19 cellular contexts compared by ENCODE assay signal in the genomic region with DNA sequence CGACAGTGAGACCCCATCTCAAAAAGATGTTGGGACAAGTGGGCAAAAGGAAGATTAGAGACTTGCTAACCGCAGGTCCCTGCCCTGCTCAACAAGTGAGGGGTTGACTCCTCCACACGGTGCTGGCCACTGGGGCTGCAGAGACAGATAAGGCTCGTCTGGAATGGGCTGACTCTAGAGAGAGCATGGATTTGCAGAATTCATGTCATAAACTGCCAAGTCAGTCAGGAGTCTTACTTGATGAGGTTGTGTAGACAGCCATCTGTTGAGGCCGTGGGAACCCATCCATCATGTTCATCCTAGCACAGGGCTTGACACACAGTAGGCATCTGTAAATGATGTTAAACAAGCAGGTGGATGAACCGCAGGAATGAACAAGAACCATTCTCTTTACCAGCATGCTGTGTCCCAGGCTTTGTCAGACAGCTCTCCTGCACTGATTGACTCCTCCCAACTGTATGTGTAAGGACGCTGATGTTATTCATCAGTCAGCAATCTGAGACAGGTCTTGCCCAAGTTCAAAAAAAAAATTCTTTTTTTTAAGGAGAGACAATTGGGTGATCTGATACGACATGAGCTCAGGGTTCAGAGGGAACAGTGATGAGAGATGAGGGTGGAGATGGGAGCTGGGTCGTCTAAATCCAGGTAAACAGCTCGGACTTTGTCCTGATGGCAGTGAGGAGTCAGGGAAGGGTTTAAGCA. TPM values are rescaled to one million over a fixed set of nuclear protein-coding genes. Genes with fewer than 3 reads are reported as not detected.
DNase-seq lines count a peak whose midpoint lies in the region; ATAC-seq and TF ChIP-seq lines count a peak whose summit lies in the region.
"Had no signal": no experiment of that assay in that cellular context is flagged by ENCODE, and none has a peak within 500 bp of the region (broad histone marks: within the 10 kb centered on the region; RNA-seq: fewer than 3 reads in every experiment).

No MANE protein-coding gene starts in this region.

- H4K91ac ChIP-seq in IMR-90 (ENCODE audit: insufficient read depth, low read depth, low read length): no peak overlapping the region

- peak overlapping the region; percentile 15 for H2AFZ ChIP-seq in IMR-90 (replicated peaks; ENCODE audit: low read length, poor library complexity)

- 91% methylated on average over 6 of the region's 10 CpGs; no CpG with 5 or more reads in 1 of the 2 experiments for WGBS in IMR-90 (ENCODE audit: extremely low coverage in 2 of 2, insufficient read length in 1 of 2), 2 experiments

- H2BK120ac ChIP-seq in IMR-90 (ENCODE audit: low read depth, low read length): no peak overlapping the region

- no peak overlapping the region for H2AK5ac ChIP-seq in IMR-90 (ENCODE audit: low read depth, low read length)

- no peak overlapping the region for H3K4me3 ChIP-seq in CD4-positive, alpha-beta memory T cell (ENCODE audit: low read length in 2 of 2)
- H3K4me3 ChIP-seq in IMR-90 (ENCODE audit: insufficient read depth, low read depth, low read length): no peak overlapping the region
- H3K4me3 ChIP-seq: lung, tibial artery had no signal

- TF ChIP-seq RAD21 in IMR-90 (IDR thresholded peaks at IDR 0.05; ENCODE audit: low read length): no peak

- no peak for TF ChIP-seq CTCF in IMR-90 (conservative IDR thresholded peaks at IDR 0.05; ENCODE audit: low read depth, low read length)

- no TSS peak for BruUV-seq in IMR-90 (replicated peaks; lab: Mats Ljungman, UMichigan)

- H2BK15ac ChIP-seq in IMR-90 (ENCODE audit: low read depth, low read length): no peak overlapping the region

- no peaks in the 10 kb centered on the region for H3K27me3 ChIP-seq in CD4-positive, alpha-beta memory T cell (ENCODE audit: insufficient read depth, low read length)
- no peaks in the 10 kb centered on the region for H3K27me3 ChIP-seq in IMR-90 (ENCODE audit: control insufficient read depth, insufficient read depth, low read length)
- H3K27me3 ChIP-seq: tibial artery had no signal

- peak overlapping the region in 5 of 7 donors; percentile 25 to 76 (median 36) for H3K27ac Mint-ChIP-seq in CD4-positive, alpha-beta memory T cell
- peak overlapping the region; percentile 76 for H3K27ac Mint-ChIP-seq in activated T-helper 17 cell treated with anti-CD3 and anti-CD28 coated beads, Interleukin-2, amount 50 U/mL, for 72 hours

- no peak overlapping the region for H3K14ac ChIP-seq in IMR-90 (replicated peaks; ENCODE audit: low read depth, low read length)

- intact Hi-C loops in CD4-positive, alpha-beta memory T cell (cut with micrococcal nuclease): no loop called here
- intact Hi-C loops in IMR-90 (cut with micrococcal nuclease): no loop called here
- intact Hi-C loops in head of caudate nucleus (cut with DNase I): no loop called here

- in situ Hi-C loops in IMR-90 (cut with MboI; ENCODE audit: low sequenced_read_pairs): no loop called here

- no peak overlapping the region for H4K5ac ChIP-seq in IMR-90 (ENCODE audit: low read depth, low read length)

- no peak overlapping the region for H3K23ac ChIP-seq in IMR-90 (ENCODE audit: low read depth, low read length)

- no peak overlapping the region for H3K56ac ChIP-seq in IMR-90 (ENCODE audit: extremely low read depth, insufficient read depth, low read length)

- CTCF ChIA-PET in CD4-positive, alpha-beta memory T cell (lab: Charles Lee; ENCODE audit: partially characterized antibody): no interaction called here
- CTCF ChIA-PET in IMR-90 (lab: Yijun Ruan, JAX): no interaction called here

- peaks cover 68% of the 10 kb centered on the region for H3K36me3 ChIP-seq in CD4-positive, alpha-beta memory T cell (ENCODE audit: insufficient read depth, low read length)
- peaks cover 83% of the 10 kb centered on the region for H3K36me3 ChIP-seq in IMR-90 (ENCODE audit: control insufficient read depth, insufficient read depth, low read length)

- H3K36me3 Mint-ChIP-seq in CD4-positive, alpha-beta memory T cell: peaks cover 41 to 90% of the 10 kb centered on the region in 2 donors
- H3K36me3 Mint-ChIP-seq in activated T-helper 17 cell treated with anti-CD3 and anti-CD28 coated beads, Interleukin-2, amount 50 U/mL, for 72 hours (ENCODE audit: low read depth): peaks cover 98% of the 10 kb centered on the region

- H2AK9ac ChIP-seq in IMR-90 (replicated peaks; ENCODE audit: low read depth, low read length, poor library complexity): no peak overlapping the region

- H2BK5ac ChIP-seq in IMR-90 (ENCODE audit: low read depth, low read length, poor library complexity, severe bottlenecking): no peak overlapping the region

- no peaks in the 10 kb centered on the region for H3K9me3 ChIP-seq in CD4-positive, alpha-beta memory T cell (ENCODE audit: control insufficient read depth in 1 of 2, low read length in 2 of 2)
- no peaks in the 10 kb centered on the region for H3K9me3 ChIP-seq in IMR-90 (ENCODE audit: control insufficient read depth, insufficient read depth, low read length)
- H3K9me3 ChIP-seq: tibial artery had no signal

- no peak overlapping the region for H3K9ac ChIP-seq in IMR-90 (ENCODE audit: low read depth, low read length)
- H3K9ac ChIP-seq: KMS-11 had no signal

- DNase-seq in CD4-positive, alpha-beta memory T cell: no peak
- DNase-seq in IMR-90: no peak
- peak; percentile 37 for DNase-seq in hepatic stellate cell (ENCODE audit: low spot score)
- no peak for DNase-seq in NCI-H1930 (lab: John Stamatoyannopoulos, UW)
- no peak for DNase-seq in head of caudate nucleus
- DNase-seq: activated effector memory CD4-positive, alpha-beta T cell treated with anti-CD3 and anti-CD28 coated beads, Interleukin-2, amount 50 U/mL, for 16 hours; AML-193; immature natural killer cell; naive thymus-derived CD4-positive, alpha-beta T cell; NCI-H1092; NCI-H82; tibial artery; WERI-Rb-1 had no signal

- no peaks in the 10 kb centered on the region for H3K27me3 Mint-ChIP-seq in CD4-positive, alpha-beta memory T cell
- no peaks in the 10 kb centered on the region for H3K27me3 Mint-ChIP-seq in activated T-helper 17 cell treated with anti-CD3 and anti-CD28 coated beads, Interleukin-2, amount 50 U/mL, for 72 hours
- H3K27me3 Mint-ChIP-seq: dendritic cell treated with granulocyte-macrophage colony-stimulating factor and Interleukin-4, amounts not matched to agents 40 ng/mL and 50 ng/mL, for 4 days; naive thymus-derived CD4-positive, alpha-beta T cell had no signal

- no peaks in the 10 kb centered on the region for H3K4me1 ChIP-seq in CD4-positive, alpha-beta memory T cell (ENCODE audit: insufficient read depth, low read length)
- no peaks in the 10 kb centered on the region for H3K4me1 ChIP-seq in IMR-90 (ENCODE audit: control insufficient read depth, insufficient read depth, low read length)
- H3K4me1 ChIP-seq: tibial artery had no signal

- no peak overlapping the region for H4K8ac ChIP-seq in IMR-90 (ENCODE audit: low read depth in 2 of 2, low read length in 2 of 2)

- peak; percentile 25; the same call in 1 of the 2 replicates for ATAC-seq in IMR-90 (ENCODE audit: low read depth)
- ATAC-seq in activated T-helper 17 cell treated with anti-CD3 and anti-CD28 coated beads, Interleukin-2, amount 50 U/mL, for 72 hours (replicated peaks): no peak
- no peak for ATAC-seq in GM18868 (IDR thresholded peaks at IDR 0.05; ENCODE audit: unreplicated experiment)
- no peak for ATAC-seq in HG02981 (IDR thresholded peaks at IDR 0.05; ENCODE audit: unreplicated experiment)
- ATAC-seq: naive thymus-derived CD4-positive, alpha-beta T cell had no signal

- H3K4ac ChIP-seq in IMR-90 (ENCODE audit: low read depth, low read length): no peak overlapping the region

- peaks cover 0 to 17% of the 10 kb centered on the region in 2 experiments; a peak in 2 of 4 replicates for H3K79me1 ChIP-seq in IMR-90 (ENCODE audit: low read depth in 1 of 2, low read length in 2 of 2)

- no peak overlapping the region for H3K4me2 ChIP-seq in IMR-90 (ENCODE audit: low read depth, low read length)
- H3K4me2 ChIP-seq: KMS-11 had no signal

- H3K9me1 ChIP-seq in IMR-90 (ENCODE audit: insufficient read depth, low read length): peaks cover 4% of the 10 kb centered on the region; the same call in 1 of the 2 replicates

- H3K4me1 Mint-ChIP-seq in CD4-positive, alpha-beta memory T cell: peaks cover 0 to 3% (median 0%) of the 10 kb centered on the region in 4 donors
- H3K4me1 Mint-ChIP-seq in activated T-helper 17 cell treated with anti-CD3 and anti-CD28 coated beads, Interleukin-2, amount 50 U/mL, for 72 hours: peaks cover 7% of the 10 kb centered on the region
- H3K4me1 Mint-ChIP-seq: immature natural killer cell had no signal

- H3K9me3 Mint-ChIP-seq in CD4-positive, alpha-beta memory T cell: no peaks in the 10 kb centered on the region
- H3K9me3 Mint-ChIP-seq in activated T-helper 17 cell treated with anti-CD3 and anti-CD28 coated beads, Interleukin-2, amount 50 U/mL, for 72 hours: no peaks in the 10 kb centered on the region
- H3K9me3 Mint-ChIP-seq: dendritic cell treated with granulocyte-macrophage colony-stimulating factor and Interleukin-4, amounts not matched to agents 40 ng/mL and 50 ng/mL, for 4 days; immature natural killer cell; naive thymus-derived CD4-positive, alpha-beta T cell had no signal

- no peak for TF ChIP-seq POLR2A in IMR-90 (IDR thresholded peaks at IDR 0.05; ENCODE audit: low read depth, low read length)

- dilution Hi-C loops in IMR-90 (cut with HindIII; ENCODE audit: low sequenced_read_pairs, unreplicated experiment): no loop called here

- H3K4me3 Mint-ChIP-seq in CD4-positive, alpha-beta memory T cell: no peak overlapping the region
- H3K4me3 Mint-ChIP-seq in activated T-helper 17 cell treated with anti-CD3 and anti-CD28 coated beads, Interleukin-2, amount 50 U/mL, for 72 hours: no peak overlapping the region
- H3K4me3 Mint-ChIP-seq: dendritic cell treated with granulocyte-macrophage colony-stimulating factor and Interleukin-4, amounts not matched to agents 40 ng/mL and 50 ng/mL, for 4 days; immature natural killer cell; naive thymus-derived CD4-positive, alpha-beta T cell had no signal

- no peak overlapping the region for H3K27ac ChIP-seq in CD4-positive, alpha-beta memory T cell (ENCODE audit: low read depth, low read length)
- no peak overlapping the region for H3K27ac ChIP-seq in IMR-90 (ENCODE audit: insufficient read depth, low read length)
- H3K27ac ChIP-seq: KMS-11, tibial artery, WERI-Rb-1 had no signal

- POLR2A ChIA-PET in CD4-positive, alpha-beta memory T cell (lab: Charles Lee; ENCODE audit: partially characterized antibody): interaction anchor here (0.6 kb wide), 1 partner anchor 54 kb away, joined by 3 read pairs; a partner anchor contains a TSS
- POLR2A ChIA-PET in IMR-90 (lab: Charles Lee; ENCODE audit: unreplicated experiment): no interaction called here

- no peak overlapping the region for H3K18ac ChIP-seq in IMR-90 (ENCODE audit: low read depth, low read length)

- no peak overlapping the region for H2BK20ac ChIP-seq in IMR-90 (ENCODE audit: low read depth, low read length)

- peaks cover 4% of the 10 kb centered on the region for H4K20me1 ChIP-seq in IMR-90 (ENCODE audit: insufficient read depth, low read length)

RNA-seq across cellular contexts. Expression of a gene that starts 8.8 kb away (rescaled TPM):
- total RNA-seq in CD4-positive, alpha-beta memory T cell: 10 to 100 TPM; 49.2 to 53.8 TPM
- 10 to 100 TPM; 21.5 to 46.7 TPM for polyA plus RNA-seq in CD4-positive, alpha-beta memory T cell
- 45.7 and 57.8 TPM in 2 replicates for total RNA-seq in IMR-90 (2012; rRNA removed)
- polyA plus RNA-seq in IMR-90 (2012; rRNA removed): 54.3 and 61.6 TPM in 2 replicates
- 35.9 and 45.6 TPM in 2 replicates for polyA plus RNA-seq in IMR-90 (2012; cell fraction: cytosol; rRNA removed)
- 63.6 and 92.7 TPM in 2 replicates for polyA plus RNA-seq in IMR-90 (2012; cell fraction: nucleus; rRNA removed; ENCODE audit: low replicate concordance)
- 10 to 100 TPM; 46.6 to 58.6 TPM for total RNA-seq in activated T-helper 17 cell treated with anti-CD3 and anti-CD28 coated beads, Interleukin-2, amount 50 U/mL, for 72 hours

RNA-seq across cellular contexts. Expression of a gene that starts 9.1 kb away (rescaled TPM):
- total RNA-seq in CD4-positive, alpha-beta memory T cell: 10 to 100 TPM; 43.1 to 51.3 TPM
- polyA plus RNA-seq in CD4-positive, alpha-beta memory T cell: 10 to 100 TPM; 50.6 to 59.8 TPM
- 15.6 and 17.6 TPM in 2 replicates for total RNA-seq in IMR-90 (2012; rRNA removed)
- 26.9 and 28.8 TPM in 2 replicates for polyA plus RNA-seq in IMR-90 (2012; rRNA removed)
- 19.6 and 29.3 TPM in 2 replicates for polyA plus RNA-seq in IMR-90 (2012; cell fraction: cytosol; rRNA removed)
- 18.4 and 19.1 TPM in 2 replicates for polyA plus RNA-seq in IMR-90 (2012; cell fraction: nucleus; rRNA removed; ENCODE audit: low replicate concordance)
- 10 to 100 TPM; 24.6 to 27.7 TPM for total RNA-seq in activated T-helper 17 cell treated with anti-CD3 and anti-CD28 coated beads, Interleukin-2, amount 50 U/mL, for 72 hours

RNA-seq across cellular contexts. Expression of a gene that starts 24.6 kb away (rescaled TPM):
- 100 to 1,000 TPM; 151 to 152 TPM for total RNA-seq in CD4-positive, alpha-beta memory T cell
- 100 to 1,000 TPM; 164 to 191 TPM for polyA plus RNA-seq in CD4-positive, alpha-beta memory T cell
- total RNA-seq in IMR-90 (2012; rRNA removed): 1.4 and 3.1 TPM in 2 replicates
- polyA plus RNA-seq in IMR-90 (2012; rRNA removed): 45.0 and 50.5 TPM in 2 replicates
- 84.7 and 235 TPM in 2 replicates for polyA plus RNA-seq in IMR-90 (2012; cell fraction: cytosol; rRNA removed)
- polyA plus RNA-seq in IMR-90 (2012; cell fraction: nucleus; rRNA removed; ENCODE audit: low replicate concordance): 360 and 687 TPM in 2 replicates
- 100 to 1,000 TPM in 1 of 2 donors, 10 to 100 TPM in 1; 67.4 to 265 TPM for total RNA-seq in activated T-helper 17 cell treated with anti-CD3 and anti-CD28 coated beads, Interleukin-2, amount 50 U/mL, for 72 hours

RNA-seq across cellular contexts. Expression of a gene that starts 30.4 kb away (rescaled TPM):
- total RNA-seq in CD4-positive, alpha-beta memory T cell: 10 to 100 TPM; 12.1 to 17.0 TPM
- 1 to 10 TPM; 1.4 to 5.1 TPM for polyA plus RNA-seq in CD4-positive, alpha-beta memory T cell
- 6.5 and 7.8 TPM in 2 replicates for total RNA-seq in IMR-90 (2012; rRNA removed)
- 28.3 and 33.2 TPM in 2 replicates for polyA plus RNA-seq in IMR-90 (2012; rRNA removed)
- polyA plus RNA-seq in IMR-90 (2012; cell fraction: cytosol; rRNA removed): 7.8 and 13.9 TPM in 2 replicates
- 174 and 236 TPM in 2 replicates for polyA plus RNA-seq in IMR-90 (2012; cell fraction: nucleus; rRNA removed; ENCODE audit: low replicate concordance)
- 10 to 100 TPM; 51.2 to 69.4 TPM for total RNA-seq in activated T-helper 17 cell treated with anti-CD3 and anti-CD28 coated beads, Interleukin-2, amount 50 U/mL, for 72 hours

RNA-seq across cellular contexts. Expression of a gene that starts 39.8 kb away (rescaled TPM):
- 10 to 100 TPM; 65.0 to 79.6 TPM for total RNA-seq in CD4-positive, alpha-beta memory T cell
- polyA plus RNA-seq in CD4-positive, alpha-beta memory T cell: 10 to 100 TPM in 1 of 2 donors, 1 to 10 TPM in 1; 7.3 to 20.2 TPM
- total RNA-seq in IMR-90 (2012; rRNA removed): 18.3 and 19.2 TPM in 2 replicates
- polyA plus RNA-seq in IMR-90 (2012; rRNA removed): 97.2 and 119 TPM in 2 replicates
- polyA plus RNA-seq in IMR-90 (2012; cell fraction: cytosol; rRNA removed): 55.1 and 108 TPM in 2 replicates
- 123 and 257 TPM in 2 replicates for polyA plus RNA-seq in IMR-90 (2012; cell fraction: nucleus; rRNA removed; ENCODE audit: low replicate concordance)
- total RNA-seq in activated T-helper 17 cell treated with anti-CD3 and anti-CD28 coated beads, Interleukin-2, amount 50 U/mL, for 72 hours: 10 to 100 TPM; 52.8 to 75.1 TPM

Comparison
In these comparisons a context has a peak if more than half of its experiments do, and no peak if none do; other contexts are left out.
1. RNA of a gene that starts 24.6 kb away (total RNA-seq): 67.4 to 265 TPM in activated T-helper 17 cell treated with anti-CD3 and anti-CD28 coated beads, Interleukin-2, amount 50 U/mL, for 72 hours and 151 to 152 TPM in CD4-positive, alpha-beta memory T cell; 1.4 to 3.1 TPM in IMR-90; every median in the first group is over 10 times any median in the second.